9 cellular contexts compared by ENCODE assay signal in genomic region chr15:76185716-76186115, GRCh38.
DNase-seq lines count a peak whose midpoint lies in the region; ATAC-seq and TF ChIP-seq lines count a peak whose summit lies in the region.
"Had no signal": no experiment of that assay in that cellular context is flagged by ENCODE, and none has a peak within 500 bp of the region (broad histone marks: within the 10 kb centered on the region; RNA-seq: fewer than 3 reads in every experiment).

No MANE protein-coding gene starts in this region.

- no peak overlapping the region for H3K4me3 Mint-ChIP-seq in stimulated activated naive B cell treated with anti-CD40 and anti-IgM and Interleukin-4, amounts not matched to agents 10 μg/mL and 1 μg/mL and 100 μg/mL, for 72 hours

- peaks cover 8 to 9% of the 10 kb centered on the region in 2 donors for H3K4me1 Mint-ChIP-seq in stimulated activated naive B cell treated with anti-CD40 and anti-IgM and Interleukin-4, amounts not matched to agents 10 μg/mL and 1 μg/mL and 100 μg/mL, for 72 hours

- TF ChIP-seq CTCF in HL-60 (IDR thresholded peaks at IDR 0.05; ENCODE audit: insufficient read depth, low read length) = peak; percentile 46

- H3K27me3 Mint-ChIP-seq in stimulated activated naive B cell treated with anti-CD40 and anti-IgM and Interleukin-4, amounts not matched to agents 10 μg/mL and 1 μg/mL and 100 μg/mL, for 72 hours = peaks cover 50 to 59% of the 10 kb centered on the region in 2 donors

- peaks cover 0 to 3% of the 10 kb centered on the region in 2 donors for H3K36me3 Mint-ChIP-seq in stimulated activated naive B cell treated with anti-CD40 and anti-IgM and Interleukin-4, amounts not matched to agents 10 μg/mL and 1 μg/mL and 100 μg/mL, for 72 hours

- peak; percentile 45 to 59 for ATAC-seq in stimulated activated naive B cell treated with anti-CD40 and anti-IgM and Interleukin-4, amounts not matched to agents 10 μg/mL and 1 μg/mL and 100 μg/mL, for 72 hours (replicated peaks)
- ATAC-seq in HG02884 (IDR thresholded peaks at IDR 0.05; ENCODE audit: unreplicated experiment) = no peak

- H3K27ac ChIP-seq in HL-60 (replicated peaks) = no peak overlapping the region
- H3K27ac ChIP-seq: BLaER1 had no signal

- peaks cover 0 to 2% of the 10 kb centered on the region in 2 donors for H3K9me3 Mint-ChIP-seq in stimulated activated naive B cell treated with anti-CD40 and anti-IgM and Interleukin-4, amounts not matched to agents 10 μg/mL and 1 μg/mL and 100 μg/mL, for 72 hours

- no peak overlapping the region for H3K4me3 ChIP-seq in HL-60 (replicated peaks; ENCODE audit: insufficient read depth, low read length)
- H3K4me3 ChIP-seq: BLaER1 had no signal

- DNase-seq in DMS153 treated with DMSO at 0.1 percent for 48 hours (lab: John Stamatoyannopoulos, UW; ENCODE audit: unreplicated experiment) (peak; percentile 1), DMS153 (lab: John Stamatoyannopoulos, UW) (no peak), HL-60 (ENCODE audit: low read depth in 1 of 2, low spot score in 1 of 2) (peak in 1 of 2 experiments; percentile 45), RKO (ENCODE audit: low spot score) (peak; percentile 81), fibroblast of peridontal ligament (ENCODE audit: extremely low read depth) (peak; percentile 69), occipital lobe (lab: John Stamatoyannopoulos, UW) (no peak)
- DNase-seq in stimulated activated naive B cell treated with anti-CD40 and anti-IgM and Interleukin-4, amounts not matched to agents 10 μg/mL and 1 μg/mL and 100 μg/mL, for 72 hours = no peak

- no peaks in the 10 kb centered on the region for H3K27me3 ChIP-seq in HL-60 (ENCODE audit: insufficient read depth, poor library complexity, severe bottlenecking)
- H3K27me3 ChIP-seq: BLaER1 had no signal

- H3K27ac Mint-ChIP-seq in stimulated activated naive B cell treated with anti-CD40 and anti-IgM and Interleukin-4, amounts not matched to agents 10 μg/mL and 1 μg/mL and 100 μg/mL, for 72 hours = no peak overlapping the region

Comparison
In these comparisons a context has a peak if more than half of its experiments do, and no peak if none do; other contexts are left out.
1. DNase-seq: peak in DMS153 treated with DMSO at 0.1 percent for 48 hours (single experiment), RKO (single experiment) and fibroblast of peridontal ligament (single experiment); none in DMS153 (single experiment), stimulated activated naive B cell treated with anti-CD40 and anti-IgM and Interleukin-4, amounts not matched to agents 10 μg/mL and 1 μg/mL and 100 μg/mL, for 72 hours (single experiment) and occipital lobe (single experiment).